Comparison of ENCODE assay signal across 18 cellular contexts in genomic region chr2:205702576-205702975, GRCh38. TPM values are rescaled to one million over a fixed set of nuclear protein-coding genes. Genes with fewer than 3 reads are reported as not detected.
A peak's percentile ranks its signal among the peaks of the same experiment; 100 is the strongest.
DNase-seq lines count a peak whose midpoint lies in the region; ATAC-seq, FAIRE-seq and TF ChIP-seq lines count a peak whose summit lies in the region.
"Had no signal": no experiment of that assay in that cellular context is flagged by ENCODE, and none has a peak within 500 bp of the region (broad histone marks: within the 10 kb centered on the region; RNA-seq: fewer than 3 reads in every experiment).

No MANE protein-coding gene starts in this region.

- TF ChIP-seq POLR2A in IMR-90 (IDR thresholded peaks at IDR 0.05; ENCODE audit: low read depth, low read length), result no peak
- no peak for TF ChIP-seq POLR2A in endothelial cell of umbilical vein (IDR thresholded peaks at IDR 0.05; ENCODE audit: low read depth, low read length)

- peak overlapping the region; percentile 69 for H3K14ac ChIP-seq in IMR-90 (replicated peaks; ENCODE audit: low read depth, low read length)

- peak overlapping the region; percentile 59 for H2AFZ ChIP-seq in IMR-90 (replicated peaks; ENCODE audit: low read length, poor library complexity)
- H2AFZ ChIP-seq in endothelial cell of umbilical vein (ENCODE audit: low read depth, low read length), result no peak overlapping the region

- ATAC-seq in IMR-90 (ENCODE audit: low read depth) (no peak), HG02938 (IDR thresholded peaks at IDR 0.05; ENCODE audit: unreplicated experiment) (no peak), HG03135 (IDR thresholded peaks at IDR 0.05; ENCODE audit: unreplicated experiment) (no peak)
- ATAC-seq: Right ventricle myocardium inferior, T-helper 17 cell had no signal

- peak overlapping the region; percentile 37; the same call in 1 of the 2 replicates for H4K5ac ChIP-seq in IMR-90 (ENCODE audit: low read depth, low read length)

- peak overlapping the region; percentile 26 for H2AK9ac ChIP-seq in IMR-90 (replicated peaks; ENCODE audit: low read depth, low read length, poor library complexity)

- dilution Hi-C loops in IMR-90 (cut with HindIII; ENCODE audit: low sequenced_read_pairs, unreplicated experiment) (no loop called here), endothelial cell of umbilical vein (cut with MboI; ENCODE audit: extremely low pct_ligation_motif_present, low sequenced_read_pairs) (no loop called here)

- H3K4me2 ChIP-seq in IMR-90 (ENCODE audit: low read depth, low read length) (no peak overlapping the region), endothelial cell of umbilical vein (ENCODE audit: insufficient read depth, low read length) (no peak overlapping the region)

- H3K56ac ChIP-seq in IMR-90 (ENCODE audit: extremely low read depth, insufficient read depth, low read length), result no peak overlapping the region

- H3K9me3 ChIP-seq in IMR-90 (ENCODE audit: control insufficient read depth, insufficient read depth, low read length) (no peaks in the 10 kb centered on the region), endothelial cell of umbilical vein (replicated peaks; ENCODE audit: control insufficient read depth, insufficient read depth, low read length) (no peaks in the 10 kb centered on the region)
- H3K9me3 ChIP-seq: Caco-2 had no signal

- peak overlapping the region; percentile 4; the same call in 1 of the 2 replicates for H3K27ac ChIP-seq in IMR-90 (ENCODE audit: insufficient read depth, low read length)
- H3K27ac ChIP-seq in endothelial cell of umbilical vein (ENCODE audit: insufficient read depth, low read depth, low read length), result no peak overlapping the region

- no CpG with 5 or more reads among the region's 1 CpG for WGBS in IMR-90 (ENCODE audit: extremely low coverage in 2 of 2, insufficient read length in 1 of 2), 2 experiments

- H3K4me3 Mint-ChIP-seq in nephron, result no peak overlapping the region
- H3K4me3 Mint-ChIP-seq: T-helper 17 cell had no signal

- H3K9me1 ChIP-seq in IMR-90 (ENCODE audit: insufficient read depth, low read length) (peaks cover 46% of the 10 kb centered on the region), endothelial cell of umbilical vein (replicated peaks; ENCODE audit: control insufficient read depth, extremely low read depth, insufficient read depth, low read length) (no peaks in the 10 kb centered on the region)

- TF ChIP-seq RAD21 in IMR-90 (IDR thresholded peaks at IDR 0.05; ENCODE audit: low read length), result no peak

- H2BK20ac ChIP-seq in IMR-90 (ENCODE audit: low read depth, low read length), result peak overlapping the region; percentile 59

- no peak for FAIRE-seq in endothelial cell of umbilical vein (lab: Jason Lieb, UNC)
- FAIRE-seq: G401.6, GM12891 had no signal

- in situ Hi-C loops in Caki2 (cut with HindIII; ENCODE audit: low pct_unique_long_range_greater_than_20kb, low sequenced_read_pairs) (loop anchor here (5.0 kb wide), 1 partner anchor 50 kb away; no protein-coding TSS in a partner anchor), IMR-90 (cut with MboI; ENCODE audit: low sequenced_read_pairs) (no loop called here)

- peak overlapping the region in 2 of 3 experiments; percentile 19 to 24 for H3K27ac Mint-ChIP-seq in nephron
- H3K27ac Mint-ChIP-seq: T-helper 17 cell had no signal

- no peak overlapping the region; the same call in 1 of the 2 replicates for H3K9ac ChIP-seq in IMR-90 (ENCODE audit: low read depth, low read length)
- H3K9ac ChIP-seq in endothelial cell of umbilical vein (replicated peaks; ENCODE audit: extremely low read depth, insufficient read depth, low read length), result no peak overlapping the region

- CTCF ChIA-PET in IMR-90 (lab: Yijun Ruan, JAX), result interaction anchor here (1.4 kb wide), 1 partner anchor 10 kb away, joined by 3 read pairs; no protein-coding TSS in a partner anchor
- CTCF ChIA-PET in endothelial cell of umbilical vein (lab: Charles Lee), result interaction anchor here (1.8 kb wide), 1 partner anchor 20 kb away, joined by 5 read pairs; the partner anchor contains the start of gene NRP2

- intact Hi-C loops in IMR-90 (cut with micrococcal nuclease) (no loop called here), endothelial cell of umbilical vein (cut with micrococcal nuclease) (no loop called here)

- H2BK15ac ChIP-seq in IMR-90 (ENCODE audit: low read depth, low read length), result peak overlapping the region; percentile 53; the same call in 2 of the 3 replicates

- H3K23ac ChIP-seq in IMR-90 (ENCODE audit: low read depth, low read length), result peak overlapping the region; percentile 33; the same call in 1 of the 2 replicates

- H4K8ac ChIP-seq in IMR-90 (ENCODE audit: low read depth in 2 of 2, low read length in 2 of 2), result peak overlapping the region; percentile 13 to 41; a peak in 2 of 4 replicates

- DNase-seq in Caki2 (ENCODE audit: low read depth), result peak; percentile 51
- DNase-seq in IMR-90, result no peak
- peak; percentile 35 for DNase-seq in endothelial cell of umbilical vein (ENCODE audit: low read depth, low spot score)
- no peak for DNase-seq in stimulated activated CD4-positive, alpha-beta T cell treated with anti-CD3 and anti-CD28 coated beads, Interleukin-15, amount 100 ng/mL, for 24 hours
- no peak for DNase-seq in anterior cingulate cortex (lab: John Stamatoyannopoulos, UW)
- DNase-seq: activated CD4-positive, CD25-positive, alpha-beta regulatory T cell treated with anti-CD3 and anti-CD28 coated beads, Interleukin-2, amount 50 U/mL, for 72 hours; activated naive CD4-positive, alpha-beta T cell; Caco-2; hypothalamus; NCI-H146; posterior cingulate gyrus; T-helper 17 cell had no signal

- peaks cover 9% of the 10 kb centered on the region for H3K79me2 ChIP-seq in endothelial cell of umbilical vein (ENCODE audit: control insufficient read depth, insufficient read depth, low read length)

- peak overlapping the region; percentile 0; the same call in 1 of the 2 replicates for H3K18ac ChIP-seq in IMR-90 (ENCODE audit: low read depth, low read length)

- TF ChIP-seq CTCF in IMR-90 (conservative IDR thresholded peaks at IDR 0.05; ENCODE audit: low read depth, low read length), result no peak
- no peak for TF ChIP-seq CTCF in endothelial cell of umbilical vein (IDR thresholded peaks at IDR 0.05; ENCODE audit: extremely low read depth in 1 of 2, insufficient read depth in 1 of 2, low read depth in 1 of 2, low read length in 2 of 2)
- no peak for TF ChIP-seq CTCF in nephron (IDR thresholded peaks at IDR 0.05; ENCODE audit: unreplicated experiment in 3 of 3)

- H3K4me1 ChIP-seq in IMR-90 (ENCODE audit: control insufficient read depth, insufficient read depth, low read length) (peaks cover 54% of the 10 kb centered on the region), endothelial cell of umbilical vein (ENCODE audit: control insufficient read depth, extremely low read depth, insufficient read depth, low read length) (peaks cover 81% of the 10 kb centered on the region)

- H4K20me1 ChIP-seq in IMR-90 (ENCODE audit: insufficient read depth, low read length), result peaks cover 3% of the 10 kb centered on the region; the same call in 1 of the 2 replicates
- H4K20me1 ChIP-seq in endothelial cell of umbilical vein (replicated peaks; ENCODE audit: control insufficient read depth, extremely low read depth, insufficient read depth, low read length), result no peaks in the 10 kb centered on the region

- BruUV-seq in IMR-90 (replicated peaks; lab: Mats Ljungman, UMichigan) (no TSS peak), endothelial cell of umbilical vein (replicated peaks; lab: Mats Ljungman, UMichigan) (no TSS peak)

- H3K27me3 Mint-ChIP-seq in nephron (ENCODE audit: low read depth), result peaks cover 3% of the 10 kb centered on the region

- POLR2A ChIA-PET in IMR-90 (lab: Charles Lee; ENCODE audit: unreplicated experiment), result interaction anchor here (0.6 kb wide), 1 partner anchor 1411 kb away, joined by 3 read pairs; no protein-coding TSS in a partner anchor
- POLR2A ChIA-PET in endothelial cell of umbilical vein (lab: Charles Lee), result no interaction called here

- peak overlapping the region; percentile 85 for H2BK120ac ChIP-seq in IMR-90 (ENCODE audit: low read depth, low read length)

- no peaks in the 10 kb centered on the region for H3K9me3 Mint-ChIP-seq in nephron

- peak overlapping the region; percentile 65 for H4K91ac ChIP-seq in IMR-90 (ENCODE audit: insufficient read depth, low read depth, low read length)

- H2BK5ac ChIP-seq in IMR-90 (ENCODE audit: low read depth, low read length, poor library complexity, severe bottlenecking), result peak overlapping the region; percentile 84

- H3K4me3 ChIP-seq in IMR-90 (ENCODE audit: insufficient read depth, low read depth, low read length), result no peak overlapping the region
- H3K4me3 ChIP-seq in endothelial cell of umbilical vein (replicated peaks in 1 of 3; ENCODE audit: insufficient read depth in 1 of 3, low read depth in 1 of 3, low read length in 3 of 3), result no peak overlapping the region

- H3K4me1 Mint-ChIP-seq in nephron, result peaks cover 63% of the 10 kb centered on the region

- H3K79me1 ChIP-seq in IMR-90 (ENCODE audit: low read depth in 1 of 2, low read length in 2 of 2), result peaks cover 32 to 69% of the 10 kb centered on the region in 2 experiments

- peak overlapping the region; percentile 61; the same call in 1 of the 2 replicates for H2AK5ac ChIP-seq in IMR-90 (ENCODE audit: low read depth, low read length)

- H3K4ac ChIP-seq in IMR-90 (ENCODE audit: low read depth, low read length), result peak overlapping the region; percentile 76

- H3K27me3 ChIP-seq in IMR-90 (ENCODE audit: control insufficient read depth, insufficient read depth, low read length), result no peaks in the 10 kb centered on the region
- H3K27me3 ChIP-seq in endothelial cell of umbilical vein (ENCODE audit: control insufficient read depth in 2 of 2, insufficient read depth in 2 of 2, low read length in 2 of 2), result no peaks in the 10 kb centered on the region

- H3K36me3 Mint-ChIP-seq in nephron (ENCODE audit: low read depth), result peaks cover 23% of the 10 kb centered on the region

- H3K36me3 ChIP-seq in IMR-90 (ENCODE audit: control insufficient read depth, insufficient read depth, low read length) (peaks cover 18% of the 10 kb centered on the region), endothelial cell of umbilical vein (ENCODE audit: control insufficient read depth in 2 of 2, extremely low read depth in 1 of 2, insufficient read depth in 2 of 2, low read length in 2 of 2) (peaks cover 1 to 13% of the 10 kb centered on the region in 2 experiments)

RNA-seq across cellular contexts. Expression of gene NRP2, which starts 20.3 kb away (rescaled TPM):
- 60.0 and 69.1 TPM in 2 replicates for total RNA-seq in Caki2 (2014; rRNA removed; shearing (Covaris generic); ENCODE audit: low replicate concordance)
- total RNA-seq in IMR-90 (2012; rRNA removed), result 43.3 and 46.4 TPM in 2 replicates
- 45.2 and 51.3 TPM in 2 replicates for polyA plus RNA-seq in IMR-90 (2012; rRNA removed)
- 40.6 and 48.8 TPM in 2 replicates for polyA plus RNA-seq in IMR-90 (2012; cell fraction: cytosol; rRNA removed)
- polyA plus RNA-seq in IMR-90 (2012; cell fraction: nucleus; rRNA removed; ENCODE audit: low replicate concordance), result 27.6 and 54.4 TPM in 2 replicates
- 149 and 240 TPM in 2 replicates for total RNA-seq in endothelial cell of umbilical vein
- 138 and 160 TPM in 2 replicates for polyA plus RNA-seq in endothelial cell of umbilical vein
- 107 and 113 TPM in 2 replicates for polyA plus RNA-seq in endothelial cell of umbilical vein (2011; cell fraction: cytosol; rRNA removed)
- polyA plus RNA-seq in endothelial cell of umbilical vein (2011; cell fraction: nucleus; rRNA removed), result 198 and 227 TPM in 2 replicates
- polyA plus RNA-seq in endothelial cell of umbilical vein (2012), result 99.8 and 162 TPM in 2 replicates
- 478 and 499 TPM in 2 replicates for polyA minus RNA-seq in endothelial cell of umbilical vein
- polyA minus RNA-seq in endothelial cell of umbilical vein (2011; cell fraction: cytosol; rRNA and poly(A)+ RNA removed), result 1.3 TPM
- 330 and 370 TPM in 2 replicates for polyA minus RNA-seq in endothelial cell of umbilical vein (2011; cell fraction: nucleus; rRNA and poly(A)+ RNA removed)

Comparison
In these comparisons a context has a peak if more than half of its experiments do, and no peak if none do; other contexts are left out.
1. DNase-seq: peak in Caki2 (single experiment) and endothelial cell of umbilical vein (single experiment); none in IMR-90 (single experiment), stimulated activated CD4-positive, alpha-beta T cell treated with anti-CD3 and anti-CD28 coated beads, Interleukin-15, amount 100 ng/mL, for 24 hours (single experiment) and anterior cingulate cortex (0 of 58).